In genomic region chr14:45359766-45360165, GRCh38 we compare ENCODE assay signal across 19 cellular contexts.
"Had no signal": no experiment of that assay in that cellular context is flagged by ENCODE, and none has a peak within 500 bp of the region (broad histone marks: within the 10 kb centered on the region; RNA-seq: fewer than 3 reads in every experiment).

No MANE protein-coding gene starts in this region.

- H3K4me3 Mint-ChIP-seq: activated CD8-positive, alpha-beta T cell treated with anti-CD3 and anti-CD28 coated beads for 36 hours; activated T-cell treated with anti-CD3 and anti-CD28 coated beads, Interleukin-2, amount 50 U/mL, for 4 hours; naive thymus-derived CD8-positive, alpha-beta T cell; stimulated activated effector memory CD8-positive, alpha-beta T cell treated with anti-CD3 and anti-CD28 coated beads, Interleukin-12 subunit alpha, Interleukin-12 subunit beta, amount 100 ng/mL, for 72 hours; T-helper 17 cell; WTC11 had no signal

- H3K27me3 Mint-ChIP-seq: activated CD8-positive, alpha-beta T cell treated with anti-CD3 and anti-CD28 coated beads for 36 hours; T-helper 17 cell had no signal

- H3K4me1 ChIP-seq: pancreas, sigmoid colon, uterus had no signal

- H3K36me3 Mint-ChIP-seq: activated naive CD4-positive, alpha-beta T cell treated with anti-CD3 and anti-CD28 coated beads, Interleukin-2, amount 50 U/mL, for 72 hours; naive thymus-derived CD8-positive, alpha-beta T cell; stimulated activated effector memory CD8-positive, alpha-beta T cell treated with anti-CD3 and anti-CD28 coated beads, Interleukin-12 subunit alpha, Interleukin-12 subunit beta, amount 100 ng/mL, for 72 hours; WTC11 had no signal

- H3K27ac Mint-ChIP-seq: activated CD8-positive, alpha-beta T cell treated with anti-CD3 and anti-CD28 coated beads for 36 hours; activated naive CD4-positive, alpha-beta T cell treated with anti-CD3 and anti-CD28 coated beads, Interleukin-2, amount 50 U/mL, for 72 hours; naive thymus-derived CD8-positive, alpha-beta T cell; stimulated activated effector memory CD8-positive, alpha-beta T cell treated with anti-CD3 and anti-CD28 coated beads, Interleukin-12 subunit alpha, Interleukin-12 subunit beta, amount 100 ng/mL, for 72 hours; T-helper 17 cell; WTC11 had no signal

- H3K27me3 ChIP-seq: brain microvascular endothelial cell, gastroesophageal sphincter, pancreas, sigmoid colon, uterus had no signal

- H3K27ac ChIP-seq: brain microvascular endothelial cell, gastroesophageal sphincter, pancreas, sigmoid colon, uterus had no signal

- H3K36me3 ChIP-seq: brain microvascular endothelial cell, gastroesophageal sphincter, pancreas, sigmoid colon, uterus had no signal

- H3K4me3 ChIP-seq: gastroesophageal sphincter, pancreas, sigmoid colon, uterus had no signal

- H3K9me3 ChIP-seq: gastroesophageal sphincter, pancreas, sigmoid colon, uterus had no signal

- ATAC-seq: activated CD8-positive, alpha-beta T cell treated with anti-CD3 and anti-CD28 coated beads for 36 hours; activated naive CD4-positive, alpha-beta T cell treated with anti-CD3 and anti-CD28 coated beads, Interleukin-2, amount 50 U/mL, for 72 hours; activated T-cell treated with anti-CD3 and anti-CD28 coated beads, Interleukin-2, amount 50 U/mL, for 4 hours; gastroesophageal sphincter; left lobe of liver; naive thymus-derived CD8-positive, alpha-beta T cell; pancreas; stimulated activated effector memory CD8-positive, alpha-beta T cell treated with anti-CD3 and anti-CD28 coated beads, Interleukin-12 subunit alpha, Interleukin-12 subunit beta, amount 100 ng/mL, for 72 hours; T-helper 17 cell; WTC11 had no signal

- DNase-seq: activated CD4-positive, alpha-beta T cell treated with anti-CD3 and anti-CD28 coated beads for 48 hours; activated CD8-positive, alpha-beta T cell treated with anti-CD3 and anti-CD28 coated beads for 36 hours; activated effector memory CD4-positive, alpha-beta T cell treated with anti-CD3 and anti-CD28 coated beads, Interleukin-2, amount 50 U/mL, for 16 hours; activated T-cell treated with anti-CD3 and anti-CD28 coated beads, Interleukin-2, amount 50 U/mL, for 4 hours; amygdala; brain microvascular endothelial cell; cortex of kidney; effector CD8-positive, alpha-beta T cell; naive thymus-derived CD8-positive, alpha-beta T cell; pancreas; sigmoid colon; stimulated activated CD4-positive, alpha-beta T cell treated with anti-CD3 and anti-CD28 coated beads, Interleukin-12 subunit alpha, Interleukin-12 subunit beta, amount 100 ng/mL, for 4 hours; T-helper 17 cell; uterus had no signal

- H3K9me3 Mint-ChIP-seq: activated CD8-positive, alpha-beta T cell treated with anti-CD3 and anti-CD28 coated beads for 36 hours had no signal

- H3K4me1 Mint-ChIP-seq: naive thymus-derived CD8-positive, alpha-beta T cell; stimulated activated effector memory CD8-positive, alpha-beta T cell treated with anti-CD3 and anti-CD28 coated beads, Interleukin-12 subunit alpha, Interleukin-12 subunit beta, amount 100 ng/mL, for 72 hours; T-helper 17 cell; WTC11 had no signal
